1 cellular context compared by ENCODE assay signal in the genomic region with DNA sequence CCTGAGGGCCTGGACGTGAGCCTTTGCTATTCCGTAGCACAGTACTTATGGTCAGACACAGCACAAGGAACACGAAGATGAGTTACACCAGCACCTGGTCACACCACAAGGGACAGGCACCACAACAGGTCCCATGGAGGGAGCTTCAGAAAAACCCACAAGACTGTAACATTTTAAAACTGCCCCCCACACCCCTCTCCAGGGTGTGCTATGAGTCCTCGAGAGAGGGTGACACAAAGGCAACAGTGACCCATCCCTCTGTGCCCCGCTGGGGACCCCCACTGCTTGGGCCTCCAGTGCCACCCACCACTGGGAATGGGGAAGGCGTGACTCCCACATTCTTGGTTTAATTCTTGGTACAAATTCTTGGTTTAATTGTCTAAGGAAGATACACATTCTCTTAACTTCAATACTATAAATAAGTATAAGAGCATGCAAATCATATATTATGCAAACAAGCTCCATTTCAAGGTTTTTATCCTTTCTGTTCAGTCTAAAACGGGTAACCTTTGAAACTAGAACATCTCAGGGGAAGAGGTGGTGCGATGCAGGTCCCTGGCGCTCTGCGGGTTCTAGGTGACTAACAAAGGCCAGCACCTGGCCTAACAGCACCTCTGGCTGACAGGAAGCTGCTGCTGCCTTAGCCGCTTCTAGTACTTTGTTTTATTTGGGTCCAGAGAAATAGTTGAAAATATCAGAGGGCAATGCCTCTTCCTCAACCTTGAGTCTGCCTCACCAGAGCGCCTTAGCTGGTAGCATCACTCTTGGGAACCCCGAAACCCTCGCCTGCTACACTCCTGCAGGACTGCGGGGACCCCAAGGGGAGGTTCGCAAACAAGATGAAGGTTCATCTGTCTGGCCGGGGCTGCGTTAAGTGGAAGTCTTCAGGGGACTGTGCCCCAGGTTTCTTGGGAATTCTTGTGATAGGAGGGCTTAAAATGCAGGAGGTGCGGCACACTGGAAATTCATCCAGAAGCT.
TF ChIP-seq lines count a peak whose summit lies in the region.

No MANE protein-coding gene starts in this region.

TF ChIP-seq in IMR-90, 13 proteins besides CTCF, POLR2A, EP300 and RAD21 (continued from another document):
- TF ChIP-seq, protein P1, sequence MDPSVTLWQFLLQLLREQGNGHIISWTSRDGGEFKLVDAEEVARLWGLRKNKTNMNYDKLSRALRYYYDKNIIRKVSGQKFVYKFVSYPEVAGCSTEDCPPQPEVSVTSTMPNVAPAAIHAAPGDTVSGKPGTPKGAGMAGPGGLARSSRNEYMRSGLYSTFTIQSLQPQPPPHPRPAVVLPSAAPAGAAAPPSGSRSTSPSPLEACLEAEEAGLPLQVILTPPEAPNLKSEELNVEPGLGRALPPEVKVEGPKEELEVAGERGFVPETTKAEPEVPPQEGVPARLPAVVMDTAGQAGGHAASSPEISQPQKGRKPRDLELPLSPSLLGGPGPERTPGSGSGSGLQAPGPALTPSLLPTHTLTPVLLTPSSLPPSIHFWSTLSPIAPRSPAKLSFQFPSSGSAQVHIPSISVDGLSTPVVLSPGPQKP (IDR thresholded peaks at IDR 0.05; ENCODE audit: borderline replicate concordance, low read depth, low read length) = no peak
- TF ChIP-seq USF2 (IDR thresholded peaks at IDR 0.05; ENCODE audit: low read depth, low read length) = no peak
